Comparison of ENCODE assay signal across 9 cellular contexts in genomic region chr13:40102854-40103253, GRCh38.
DNase-seq lines count a peak whose midpoint lies in the region; ATAC-seq and TF ChIP-seq lines count a peak whose summit lies in the region.
"Had no signal": no experiment of that assay in that cellular context is flagged by ENCODE, and none has a peak within 500 bp of the region (broad histone marks: within the 10 kb centered on the region; RNA-seq: fewer than 3 reads in every experiment).

No MANE protein-coding gene starts in this region.

- H4K20me1 ChIP-seq in OCI-LY7 (ENCODE audit: insufficient read depth, low read length): no peaks in the 10 kb centered on the region

- BruUV-seq in OCI-LY7 (replicated peaks; lab: Mats Ljungman, UMichigan): no TSS peak

- peak overlapping the region; percentile 69 for H3K4me2 ChIP-seq in OCI-LY7 (ENCODE audit: low read length)

- no peak overlapping the region for H3K4me3 ChIP-seq in OCI-LY7 (ENCODE audit: low read depth, low read length, poor library complexity, severe bottlenecking)
- H3K4me3 ChIP-seq: SK-N-MC had no signal

- peak overlapping the region; percentile 24; the same call in 1 of the 2 replicates for H2AFZ ChIP-seq in OCI-LY7 (ENCODE audit: low read length)

- H3K4me3 Mint-ChIP-seq in activated T-helper 17 cell treated with anti-CD3 and anti-CD28 coated beads, Interleukin-2, amount 50 U/mL, for 72 hours: peak overlapping the region; percentile 71

- H3K9me2 ChIP-seq in OCI-LY7 (ENCODE audit: insufficient read depth, low read length): no peaks in the 10 kb centered on the region

- peak overlapping the region; percentile 100 for H3K27ac Mint-ChIP-seq in activated T-helper 17 cell treated with anti-CD3 and anti-CD28 coated beads, Interleukin-2, amount 50 U/mL, for 72 hours

- ATAC-seq in activated T-helper 17 cell treated with anti-CD3 and anti-CD28 coated beads, Interleukin-2, amount 50 U/mL, for 72 hours (replicated peaks): peak; percentile 85
- ATAC-seq in GM21381 (IDR thresholded peaks at IDR 0.05; ENCODE audit: unreplicated experiment): no peak
- ATAC-seq in HG02678 (IDR thresholded peaks at IDR 0.05; ENCODE audit: unreplicated experiment): no peak

- DNase-seq in OCI-LY7 (ENCODE audit: low spot score) (no peak), kidney glomerular epithelial cell (lab: John Stamatoyannopoulos, UW) (peak; percentile 94), NCI-H345 treated with DMSO at 0.1 percent for 48 hours (lab: John Stamatoyannopoulos, UW; ENCODE audit: unreplicated experiment) (no peak), mesenteric fat pad (ENCODE audit: low spot score) (no peak)
- peak; percentile 78 to 82 for DNase-seq in stimulated activated CD8-positive, alpha-beta memory T cell treated with anti-CD3 and anti-CD28 coated beads, Interleukin-7, amount 100 ng/mL, for 4 hours (ENCODE audit: low read depth in 2 of 2)

- POLR2A ChIA-PET in OCI-LY7 (lab: Charles Lee): interaction anchor here (1.5 to 2.6 kb wide), 3 partner anchors 11 to 551 kb away, joined by 3 to 16 read pairs (median 5); no protein-coding TSS in a partner anchor

- peaks cover 22% of the 10 kb centered on the region for H3K4me1 ChIP-seq in OCI-LY7 (ENCODE audit: insufficient read depth, low read length, poor library complexity, severe bottlenecking)

- H3K79me2 ChIP-seq in OCI-LY7 (ENCODE audit: insufficient read depth, low read depth, low read length): no peaks in the 10 kb centered on the region

- no peaks in the 10 kb centered on the region for H3K27me3 Mint-ChIP-seq in activated T-helper 17 cell treated with anti-CD3 and anti-CD28 coated beads, Interleukin-2, amount 50 U/mL, for 72 hours

- CTCF ChIA-PET in OCI-LY7 (lab: Charles Lee; ENCODE audit: unreplicated experiment): interaction anchor here (0.8 to 1.2 kb wide), 2 partner anchors 25 to 33 kb away, joined by 3 read pairs; no protein-coding TSS in a partner anchor

- H3K27ac ChIP-seq in OCI-LY7 (ENCODE audit: low read depth, low read length, poor library complexity, severe bottlenecking): no peak overlapping the region
- H3K27ac ChIP-seq: SK-N-MC had no signal

- peaks cover 16% of the 10 kb centered on the region for H3K9me3 ChIP-seq in OCI-LY7 (ENCODE audit: low read length)

- peaks cover 39% of the 10 kb centered on the region for H3K4me1 Mint-ChIP-seq in activated T-helper 17 cell treated with anti-CD3 and anti-CD28 coated beads, Interleukin-2, amount 50 U/mL, for 72 hours

- H3K9me3 Mint-ChIP-seq in activated T-helper 17 cell treated with anti-CD3 and anti-CD28 coated beads, Interleukin-2, amount 50 U/mL, for 72 hours: peaks cover 12% of the 10 kb centered on the region

- peaks cover 6% of the 10 kb centered on the region; the same call in 1 of the 2 replicates for H3K36me3 ChIP-seq in OCI-LY7 (ENCODE audit: insufficient read depth, low read length)

- H3K36me3 Mint-ChIP-seq in activated T-helper 17 cell treated with anti-CD3 and anti-CD28 coated beads, Interleukin-2, amount 50 U/mL, for 72 hours (ENCODE audit: low read depth): peaks cover 13% of the 10 kb centered on the region

- intact Hi-C loops in OCI-LY7 (cut with micrococcal nuclease; ENCODE audit: unreplicated experiment): no loop called here

- no peak for TF ChIP-seq CTCF in OCI-LY7 (conservative IDR thresholded peaks at IDR 0.05; ENCODE audit: low read length)

Comparison
In these comparisons a context has a peak if more than half of its experiments do, and no peak if none do; other contexts are left out.
1. DNase-seq: peak in kidney glomerular epithelial cell (single experiment) and stimulated activated CD8-positive, alpha-beta memory T cell treated with anti-CD3 and anti-CD28 coated beads, Interleukin-7, amount 100 ng/mL, for 4 hours (2 of 2); none in OCI-LY7 (single experiment), NCI-H345 treated with DMSO at 0.1 percent for 48 hours (single experiment) and mesenteric fat pad (single experiment).